Comparison of ENCODE assay signal across 1 cellular context in the genomic region with DNA sequence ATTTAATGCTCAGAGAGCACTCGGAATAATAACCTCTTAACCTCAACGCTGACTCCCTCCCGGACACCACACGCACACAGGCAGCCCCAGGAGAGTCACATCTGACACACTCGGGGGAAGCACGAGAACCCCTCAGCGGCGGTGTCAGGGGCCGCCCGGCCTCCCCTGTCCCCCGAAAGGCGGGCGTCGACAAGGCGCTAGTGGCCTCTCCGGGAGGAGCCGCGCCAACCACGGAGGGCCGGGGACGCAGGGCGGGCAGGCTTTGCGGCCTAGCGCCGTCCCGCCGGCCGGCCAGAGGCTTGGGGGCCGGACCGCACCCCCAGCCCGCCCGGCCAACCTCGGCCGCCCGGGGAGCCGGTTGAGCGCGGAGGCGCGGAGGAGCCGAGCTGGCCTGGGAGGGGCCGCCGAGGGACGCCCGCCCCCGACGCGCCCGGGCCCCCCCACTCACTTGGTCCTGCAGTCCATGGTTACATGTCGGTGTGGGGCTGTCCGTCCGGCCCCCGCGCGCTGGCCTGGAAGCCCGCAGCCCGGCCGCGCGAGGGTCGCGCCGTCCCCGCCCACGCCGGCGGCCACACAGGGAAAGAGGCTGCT.
TF ChIP-seq lines count a peak whose summit lies in the region.

No MANE protein-coding gene starts in this region.

TF ChIP-seq in HepG2, 621 proteins besides CTCF, POLR2A, EP300 and RAD21 (continued from another document and continues in another):
- TF ChIP-seq, protein P1, sequence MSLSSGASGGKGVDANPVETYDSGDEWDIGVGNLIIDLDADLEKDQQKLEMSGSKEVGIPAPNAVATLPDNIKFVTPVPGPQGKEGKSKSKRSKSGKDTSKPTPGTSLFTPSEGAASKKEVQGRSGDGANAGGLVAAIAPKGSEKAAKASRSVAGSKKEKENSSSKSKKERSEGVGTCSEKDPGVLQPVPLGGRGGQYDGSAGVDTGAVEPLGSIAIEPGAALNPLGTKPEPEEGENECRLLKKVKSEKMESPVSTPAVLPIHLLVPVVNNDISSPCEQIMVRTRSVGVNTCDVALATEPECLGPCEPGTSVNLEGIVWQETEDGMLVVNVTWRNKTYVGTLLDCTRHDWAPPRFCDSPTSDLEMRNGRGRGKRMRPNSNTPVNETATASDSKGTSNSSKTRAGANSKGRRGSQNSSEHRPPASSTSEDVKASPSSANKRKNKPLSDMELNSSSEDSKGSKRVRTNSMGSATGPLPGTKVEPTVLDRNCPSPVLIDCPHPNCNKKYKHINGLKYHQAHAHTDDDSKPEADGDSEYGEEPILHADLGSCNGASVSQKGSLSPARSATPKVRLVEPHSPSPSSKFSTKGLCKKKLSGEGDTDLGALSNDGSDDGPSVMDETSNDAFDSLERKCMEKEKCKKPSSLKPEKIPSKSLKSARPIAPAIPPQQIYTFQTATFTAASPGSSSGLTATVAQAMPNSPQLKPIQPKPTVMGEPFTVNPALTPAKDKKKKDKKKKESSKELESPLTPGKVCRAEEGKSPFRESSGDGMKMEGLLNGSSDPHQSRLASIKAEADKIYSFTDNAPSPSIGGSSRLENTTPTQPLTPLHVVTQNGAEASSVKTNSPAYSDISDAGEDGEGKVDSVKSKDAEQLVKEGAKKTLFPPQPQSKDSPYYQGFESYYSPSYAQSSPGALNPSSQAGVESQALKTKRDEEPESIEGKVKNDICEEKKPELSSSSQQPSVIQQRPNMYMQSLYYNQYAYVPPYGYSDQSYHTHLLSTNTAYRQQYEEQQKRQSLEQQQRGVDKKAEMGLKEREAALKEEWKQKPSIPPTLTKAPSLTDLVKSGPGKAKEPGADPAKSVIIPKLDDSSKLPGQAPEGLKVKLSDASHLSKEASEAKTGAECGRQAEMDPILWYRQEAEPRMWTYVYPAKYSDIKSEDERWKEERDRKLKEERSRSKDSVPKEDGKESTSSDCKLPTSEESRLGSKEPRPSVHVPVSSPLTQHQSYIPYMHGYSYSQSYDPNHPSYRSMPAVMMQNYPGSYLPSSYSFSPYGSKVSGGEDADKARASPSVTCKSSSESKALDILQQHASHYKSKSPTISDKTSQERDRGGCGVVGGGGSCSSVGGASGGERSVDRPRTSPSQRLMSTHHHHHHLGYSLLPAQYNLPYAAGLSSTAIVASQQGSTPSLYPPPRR (CRISPR knock-in tag; IDR thresholded peaks at IDR 0.05; ENCODE audit: borderline replicate concordance) = no peak
- TF ChIP-seq ZBTB3 (CRISPR knock-in tag; IDR thresholded peaks at IDR 0.05; ENCODE audit: borderline replicate concordance, low read depth) (no peak), POLR2G (IDR thresholded peaks at IDR 0.05; ENCODE audit: low read depth, low read length) (no peak), ZNF549 (CRISPR knock-in tag; IDR thresholded peaks at IDR 0.05) (no peak), MEIS2 (CRISPR knock-in tag; IDR thresholded peaks at IDR 0.05) (peak; percentile 7; the same call in 1 of the 2 replicates), ZFP62 (CRISPR knock-in tag; IDR thresholded peaks at IDR 0.05) (no peak), SPEN (CRISPR knock-in tag; IDR thresholded peaks at IDR 0.05; ENCODE audit: low read depth) (peak; percentile 30; the same call in 1 of the 2 replicates), ZNF724P (CRISPR knock-in tag; IDR thresholded peaks at IDR 0.05; ENCODE audit: borderline replicate concordance) (peak; percentile 49; the same call in 1 of the 2 replicates), HHEX (CRISPR knock-in tag; IDR thresholded peaks at IDR 0.05) (no peak), SALL1 (CRISPR knock-in tag; IDR thresholded peaks at IDR 0.05) (peak; percentile 44; the same call in 1 of the 2 replicates), PATZ1 (CRISPR knock-in tag; IDR thresholded peaks at IDR 0.05) (0 out of 2 replicates have a peak, but pooled peaks have one; percentile 81), ZFP1 (CRISPR knock-in tag; IDR thresholded peaks at IDR 0.05) (no peak), NPAS2 (CRISPR knock-in tag; IDR thresholded peaks at IDR 0.05; ENCODE audit: borderline replicate concordance) (no peak), SATB2 (CRISPR knock-in tag; IDR thresholded peaks at IDR 0.05) (no peak), SSRP1 (CRISPR knock-in tag; IDR thresholded peaks at IDR 0.05) (no peak), ZFYVE20 (CRISPR knock-in tag; IDR thresholded peaks at IDR 0.05; ENCODE audit: borderline replicate concordance, low read depth) (no peak), TBX3 (IDR thresholded peaks at IDR 0.05; ENCODE audit: borderline replicate concordance) (no peak), MTA1 (CRISPR knock-in tag; IDR thresholded peaks at IDR 0.05; ENCODE audit: borderline replicate concordance) (0 out of 2 replicates have a peak, but pooled peaks have one; percentile 24), ZBTB7A (CRISPR knock-in tag; IDR thresholded peaks at IDR 0.05) (no peak), ZSCAN20 (CRISPR knock-in tag; IDR thresholded peaks at IDR 0.05; ENCODE audit: borderline replicate concordance) (no peak), ZNF232 (CRISPR knock-in tag; IDR thresholded peaks at IDR 0.05; ENCODE audit: borderline replicate concordance) (0 out of 2 replicates have a peak, but pooled peaks have one; percentile 39), ZBTB26 (CRISPR knock-in tag; IDR thresholded peaks at IDR 0.05; ENCODE audit: borderline replicate concordance) (no peak), PHF20 (CRISPR knock-in tag; IDR thresholded peaks at IDR 0.05) (no peak), ZNF746 (CRISPR knock-in tag; IDR thresholded peaks at IDR 0.05) (0 out of 2 replicates have a peak, but pooled peaks have one; percentile 24), SAP130 (CRISPR knock-in tag; IDR thresholded peaks at IDR 0.05; ENCODE audit: low read depth) (peak; percentile 6; the same call in 1 of the 2 replicates), ZNF431 (CRISPR knock-in tag; IDR thresholded peaks at IDR 0.05; ENCODE audit: borderline replicate concordance, low read depth) (0 out of 2 replicates have a peak, but pooled peaks have one; percentile 20), FOXJ3 (CRISPR knock-in tag; IDR thresholded peaks at IDR 0.05; ENCODE audit: borderline replicate concordance) (no peak), ARNT2 (CRISPR knock-in tag; IDR thresholded peaks at IDR 0.05; ENCODE audit: low read depth) (peak; percentile 86), SP2 (CRISPR knock-in tag; IDR thresholded peaks at IDR 0.05) (no peak), HNF4A (CRISPR knock-in tag; IDR thresholded peaks at IDR 0.05) (no peak), ZNF333 (CRISPR knock-in tag; IDR thresholded peaks at IDR 0.05; ENCODE audit: borderline replicate concordance) (0 out of 2 replicates have a peak, but pooled peaks have one; percentile 0), SYNCRIP (IDR thresholded peaks at IDR 0.05; ENCODE audit: insufficient read depth, low read depth, low read length) (no peak), GTF2F1 (IDR thresholded peaks at IDR 0.05; ENCODE audit: low read length) (no peak), TCF7L2 (IDR thresholded peaks at IDR 0.05; ENCODE audit: low read depth, low read length) (no peak), SALL2 (CRISPR knock-in tag; IDR thresholded peaks at IDR 0.05) (0 out of 2 replicates have a peak, but pooled peaks have one; percentile 23), NR1H2 (CRISPR knock-in tag; IDR thresholded peaks at IDR 0.05; ENCODE audit: borderline replicate concordance, low read depth) (0 out of 2 replicates have a peak, but pooled peaks have one; percentile 38), ZNF547 (CRISPR knock-in tag; IDR thresholded peaks at IDR 0.05) (no peak; the same call in 1 of the 2 replicates), SP1 (IDR thresholded peaks at IDR 0.05) (no peak), SP1 (CRISPR knock-in tag; IDR thresholded peaks at IDR 0.05) (no peak), ZNF281 (CRISPR knock-in tag; IDR thresholded peaks at IDR 0.05; ENCODE audit: borderline replicate concordance) (0 out of 2 replicates have a peak, but pooled peaks have one; percentile 10), ZMAT3 (CRISPR knock-in tag; conservative IDR thresholded peaks at IDR 0.05) (no peak), ZFP36 (IDR thresholded peaks at IDR 0.05; ENCODE audit: borderline replicate concordance, low read depth, low read length, partially characterized antibody) (no peak), CHD2 (IDR thresholded peaks at IDR 0.05; ENCODE audit: low read depth, low read length) (no peak), AGO1 (IDR thresholded peaks at IDR 0.05; ENCODE audit: low read depth, low read length, poor library complexity, severe bottlenecking) (no peak), NCOA2 (CRISPR knock-in tag; IDR thresholded peaks at IDR 0.05) (no peak), ARID2 (CRISPR knock-in tag; IDR thresholded peaks at IDR 0.05; ENCODE audit: borderline replicate concordance) (0 out of 2 replicates have a peak, but pooled peaks have one; percentile 3)
- TF ChIP-seq, protein P2, sequence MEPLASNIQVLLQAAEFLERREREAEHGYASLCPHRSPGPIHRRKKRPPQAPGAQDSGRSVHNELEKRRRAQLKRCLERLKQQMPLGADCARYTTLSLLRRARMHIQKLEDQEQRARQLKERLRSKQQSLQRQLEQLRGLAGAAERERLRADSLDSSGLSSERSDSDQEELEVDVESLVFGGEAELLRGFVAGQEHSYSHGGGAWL (CRISPR knock-in tag; IDR thresholded peaks at IDR 0.05) = peak; percentile 15; the same call in 1 of the 2 replicates
- TF ChIP-seq, protein P3, sequence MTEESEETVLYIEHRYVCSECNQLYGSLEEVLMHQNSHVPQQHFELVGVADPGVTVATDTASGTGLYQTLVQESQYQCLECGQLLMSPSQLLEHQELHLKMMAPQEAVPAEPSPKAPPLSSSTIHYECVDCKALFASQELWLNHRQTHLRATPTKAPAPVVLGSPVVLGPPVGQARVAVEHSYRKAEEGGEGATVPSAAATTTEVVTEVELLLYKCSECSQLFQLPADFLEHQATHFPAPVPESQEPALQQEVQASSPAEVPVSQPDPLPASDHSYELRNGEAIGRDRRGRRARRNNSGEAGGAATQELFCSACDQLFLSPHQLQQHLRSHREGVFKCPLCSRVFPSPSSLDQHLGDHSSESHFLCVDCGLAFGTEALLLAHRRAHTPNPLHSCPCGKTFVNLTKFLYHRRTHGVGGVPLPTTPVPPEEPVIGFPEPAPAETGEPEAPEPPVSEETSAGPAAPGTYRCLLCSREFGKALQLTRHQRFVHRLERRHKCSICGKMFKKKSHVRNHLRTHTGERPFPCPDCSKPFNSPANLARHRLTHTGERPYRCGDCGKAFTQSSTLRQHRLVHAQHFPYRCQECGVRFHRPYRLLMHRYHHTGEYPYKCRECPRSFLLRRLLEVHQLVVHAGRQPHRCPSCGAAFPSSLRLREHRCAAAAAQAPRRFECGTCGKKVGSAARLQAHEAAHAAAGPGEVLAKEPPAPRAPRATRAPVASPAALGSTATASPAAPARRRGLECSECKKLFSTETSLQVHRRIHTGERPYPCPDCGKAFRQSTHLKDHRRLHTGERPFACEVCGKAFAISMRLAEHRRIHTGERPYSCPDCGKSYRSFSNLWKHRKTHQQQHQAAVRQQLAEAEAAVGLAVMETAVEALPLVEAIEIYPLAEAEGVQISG (CRISPR knock-in tag; IDR thresholded peaks at IDR 0.05) = peak; percentile 19; the same call in 1 of the 2 replicates
- TF ChIP-seq, protein P4, sequence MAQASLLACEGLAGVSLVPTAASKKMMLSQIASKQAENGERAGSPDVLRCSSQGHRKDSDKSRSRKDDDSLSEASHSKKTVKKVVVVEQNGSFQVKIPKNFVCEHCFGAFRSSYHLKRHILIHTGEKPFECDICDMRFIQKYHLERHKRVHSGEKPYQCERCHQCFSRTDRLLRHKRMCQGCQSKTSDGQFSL (CRISPR knock-in tag; IDR thresholded peaks at IDR 0.05) = 0 out of 2 replicates have a peak, but pooled peaks have one; percentile 53
